28 cellular contexts compared by ENCODE assay signal in genomic region chr12:18794000-18794399, GRCh38. TPM values are rescaled to one million over a fixed set of nuclear protein-coding genes. Genes with fewer than 3 reads are reported as not detected.
DNase-seq lines count a peak whose midpoint lies in the region; ATAC-seq, FAIRE-seq and TF ChIP-seq lines count a peak whose summit lies in the region.
"Had no signal": no experiment of that assay in that cellular context is flagged by ENCODE, and none has a peak within 500 bp of the region (broad histone marks: within the 10 kb centered on the region; RNA-seq: fewer than 3 reads in every experiment).

No MANE protein-coding gene starts in this region.

- H3K36me3 ChIP-seq in bronchial epithelial cell (ENCODE audit: control insufficient read depth, insufficient read depth, low read length) (no peaks in the 10 kb centered on the region), MM.1S (replicated peaks; ENCODE audit: insufficient read depth, low read length) (no peaks in the 10 kb centered on the region)
- H3K36me3 ChIP-seq: BLaER1 treated with 17β-estradiol and CSF1 and Interleukin-3, amounts not matched to agents 10 nM and 100 nM had no signal

- no peaks in the 10 kb centered on the region for H3K4me1 ChIP-seq in MM.1S (ENCODE audit: low read length)
- no peaks in the 10 kb centered on the region for H3K4me1 ChIP-seq in right cardiac atrium (ENCODE audit: control insufficient read depth, insufficient read depth, low read length)
- H3K4me1 ChIP-seq: BLaER1 treated with 17β-estradiol and CSF1 and Interleukin-3, amounts not matched to agents 10 nM and 100 nM had no signal

- H3K79me2 ChIP-seq in MM.1S (ENCODE audit: low read length): no peaks in the 10 kb centered on the region

- no peak for FAIRE-seq in bronchial epithelial cell (lab: Jason Lieb, UNC)
- FAIRE-seq: GM12892, GM19239, H54 had no signal

- no peak overlapping the region for H3K9ac ChIP-seq in MM.1S (ENCODE audit: low read length)
- H3K9ac ChIP-seq: BLaER1 treated with 17β-estradiol and CSF1 and Interleukin-3, amounts not matched to agents 10 nM and 100 nM had no signal

- CTCF ChIA-PET in activated CD4-positive, alpha-beta memory T cell treated with anti-CD3 and anti-CD28 coated beads, Interleukin-2, amount 10 ng/mL, durations not matched to agents 7 days and 5 days (lab: Charles Lee): no interaction called here

- TF ChIP-seq CTCF in bronchial epithelial cell (IDR thresholded peaks at IDR 0.05; ENCODE audit: insufficient read depth, low read length, severe bottlenecking) (no peak), MM.1S (IDR thresholded peaks at IDR 0.05; ENCODE audit: low read length) (no peak)

- no peak overlapping the region for H3K27ac ChIP-seq in MM.1S (ENCODE audit: low read length)
- H3K27ac ChIP-seq in right cardiac atrium (ENCODE audit: low read length): no peak overlapping the region
- H3K27ac ChIP-seq: BLaER1 treated with 17β-estradiol and CSF1 and Interleukin-3, amounts not matched to agents 10 nM and 100 nM; RWPE1 had no signal

- H3F3A ChIP-seq in MM.1S (ENCODE audit: insufficient read depth, low read length): no peaks in the 10 kb centered on the region

- H3K4me3 ChIP-seq in bronchial epithelial cell (ENCODE audit: low read depth, low read length) (no peak overlapping the region), MM.1S (ENCODE audit: low read length) (no peak overlapping the region), right cardiac atrium (ENCODE audit: low read length) (no peak overlapping the region)
- H3K4me3 ChIP-seq: BLaER1 treated with 17β-estradiol and CSF1 and Interleukin-3, amounts not matched to agents 10 nM and 100 nM had no signal

- H3K27ac Mint-ChIP-seq in activated CD4-positive, alpha-beta memory T cell treated with anti-CD3 and anti-CD28 coated beads, Interleukin-2, amount 10 ng/mL, durations not matched to agents 7 days and 5 days: no peak overlapping the region
- H3K27ac Mint-ChIP-seq: CD4-positive, alpha-beta memory T cell had no signal

- no peak overlapping the region for H3K4me3 Mint-ChIP-seq in activated CD4-positive, alpha-beta memory T cell treated with anti-CD3 and anti-CD28 coated beads, Interleukin-2, amount 10 ng/mL, durations not matched to agents 7 days and 5 days
- H3K4me3 Mint-ChIP-seq: CD4-positive, alpha-beta memory T cell had no signal

- H3K9me3 Mint-ChIP-seq in activated CD4-positive, alpha-beta memory T cell treated with anti-CD3 and anti-CD28 coated beads, Interleukin-2, amount 10 ng/mL, durations not matched to agents 7 days and 5 days: no peaks in the 10 kb centered on the region

- no peaks in the 10 kb centered on the region for H3K9me3 ChIP-seq in MM.1S (replicated peaks; ENCODE audit: insufficient read depth, low read length)
- H3K9me3 ChIP-seq in right cardiac atrium (ENCODE audit: control insufficient read depth, low read length): no peaks in the 10 kb centered on the region

- no peak overlapping the region for H3K4me2 ChIP-seq in MM.1S (ENCODE audit: low read depth, low read length)
- H3K4me2 ChIP-seq: BLaER1 treated with 17β-estradiol and CSF1 and Interleukin-3, amounts not matched to agents 10 nM and 100 nM had no signal

- H3K9me2 ChIP-seq in MM.1S (replicated peaks; ENCODE audit: insufficient read depth, low read length): no peaks in the 10 kb centered on the region

- no peaks in the 10 kb centered on the region for H3K4me1 Mint-ChIP-seq in activated CD4-positive, alpha-beta memory T cell treated with anti-CD3 and anti-CD28 coated beads, Interleukin-2, amount 10 ng/mL, durations not matched to agents 7 days and 5 days
- H3K4me1 Mint-ChIP-seq: CD4-positive, alpha-beta memory T cell had no signal

- ATAC-seq in right cardiac atrium: no peak
- ATAC-seq: Panc1 had no signal

- DNase-seq in EH (ENCODE audit: low read depth): peak; percentile 10
- peak; percentile 6 for DNase-seq in M059J (ENCODE audit: low read depth)
- peak; percentile 10 for DNase-seq in bronchial epithelial cell (ENCODE audit: low read depth)
- DNase-seq in renal cortical epithelial cell (ENCODE audit: low read depth): peak; percentile 65
- DNase-seq in MM.1S: no peak
- DNase-seq in activated CD4-positive, alpha-beta memory T cell treated with anti-CD3 and anti-CD28 coated beads, Interleukin-2, amount 10 ng/mL, durations not matched to agents 7 days and 5 days: no peak
- DNase-seq in right cardiac atrium: no peak
- DNase-seq: AML-193; CD4-positive, alpha-beta memory T cell; COR-L47; DMS79; KG1; NCI-H1048; NCI-H1417; NCI-H1694; NCI-H2029 treated with DMSO at 0.1 percent for 48 hours; NCI-H446 treated with DMSO at 0.1 percent for 48 hours; NCI-H526; NCI-H82; SHP77 had no signal

- H3K27me3 Mint-ChIP-seq in activated CD4-positive, alpha-beta memory T cell treated with anti-CD3 and anti-CD28 coated beads, Interleukin-2, amount 10 ng/mL, durations not matched to agents 7 days and 5 days: no peaks in the 10 kb centered on the region
- H3K27me3 Mint-ChIP-seq: CD4-positive, alpha-beta memory T cell had no signal

- POLR2A ChIA-PET in activated CD4-positive, alpha-beta memory T cell treated with anti-CD3 and anti-CD28 coated beads, Interleukin-2, amount 10 ng/mL, durations not matched to agents 7 days and 5 days (lab: Charles Lee): no interaction called here

- H3K27me3 ChIP-seq in bronchial epithelial cell (ENCODE audit: control insufficient read depth, insufficient read depth, low read length) (no peaks in the 10 kb centered on the region), MM.1S (replicated peaks; ENCODE audit: insufficient read depth, low read length) (no peaks in the 10 kb centered on the region), right cardiac atrium (ENCODE audit: control insufficient read depth, insufficient read depth) (no peaks in the 10 kb centered on the region)
- H3K27me3 ChIP-seq: BLaER1 treated with 17β-estradiol and CSF1 and Interleukin-3, amounts not matched to agents 10 nM and 100 nM had no signal

- H4K20me1 ChIP-seq in MM.1S (ENCODE audit: insufficient read depth, low read length): no peaks in the 10 kb centered on the region
- H4K20me1 ChIP-seq: BLaER1 treated with 17β-estradiol and CSF1 and Interleukin-3, amounts not matched to agents 10 nM and 100 nM had no signal

- no peak overlapping the region for H2AFZ ChIP-seq in MM.1S (ENCODE audit: low read length)

- H3K36me3 Mint-ChIP-seq in activated CD4-positive, alpha-beta memory T cell treated with anti-CD3 and anti-CD28 coated beads, Interleukin-2, amount 10 ng/mL, durations not matched to agents 7 days and 5 days (ENCODE audit: low read depth): no peaks in the 10 kb centered on the region
- H3K36me3 Mint-ChIP-seq: CD4-positive, alpha-beta memory T cell had no signal

- intact Hi-C loops in right cardiac atrium (cut with DNase I): no loop called here

RNA-seq across cellular contexts. Expression of gene CAPZA3, which starts 56.1 kb away (rescaled TPM):
- total RNA-seq in M059J (2014; rRNA removed; shearing (Covaris generic)): not detected in 2 replicates
- 0.13 TPM in 1 of 2 replicates, not detected in the other for total RNA-seq in bronchial epithelial cell
- not detected in 2 replicates for total RNA-seq in renal cortical epithelial cell
- total RNA-seq in activated CD4-positive, alpha-beta memory T cell treated with anti-CD3 and anti-CD28 coated beads, Interleukin-2, amount 10 ng/mL, durations not matched to agents 7 days and 5 days: not detected
- total RNA-seq in right cardiac atrium: not detected
- not detected for polyA plus RNA-seq in right cardiac atrium
- total RNA-seq: CD4-positive, alpha-beta memory T cell; HT1080; SK-MEL-5 had no signal
- polyA plus RNA-seq: CD4-positive, alpha-beta memory T cell had no signal

RNA-seq across cellular contexts. Expression of gene PLCZ1, which starts 56.2 kb away (rescaled TPM):
- not detected in 2 replicates for total RNA-seq in M059J (2014; rRNA removed; shearing (Covaris generic))
- total RNA-seq in bronchial epithelial cell: not detected in 2 replicates
- 0.69 TPM in 1 of 2 replicates, not detected in the other for total RNA-seq in renal cortical epithelial cell
- total RNA-seq in activated CD4-positive, alpha-beta memory T cell treated with anti-CD3 and anti-CD28 coated beads, Interleukin-2, amount 10 ng/mL, durations not matched to agents 7 days and 5 days: not detected
- 1 to 10 TPM in 1 of 4 donors, under 1 TPM in 2, not detected in 1; 0.47 to 1.3 (median 0.97) TPM for total RNA-seq in right cardiac atrium
- 0.34 TPM for polyA plus RNA-seq in right cardiac atrium
- total RNA-seq: CD4-positive, alpha-beta memory T cell; HT1080; SK-MEL-5 had no signal
- polyA plus RNA-seq: CD4-positive, alpha-beta memory T cell had no signal

Comparison
In these comparisons a context has a peak if more than half of its experiments do, and no peak if none do; other contexts are left out.
1. DNase-seq: peak in EH (single experiment), M059J (single experiment), bronchial epithelial cell (single experiment) and renal cortical epithelial cell (single experiment); none in MM.1S (single experiment), activated CD4-positive, alpha-beta memory T cell treated with anti-CD3 and anti-CD28 coated beads, Interleukin-2, amount 10 ng/mL, durations not matched to agents 7 days and 5 days (single experiment) and right cardiac atrium (0 of 3).